11 cellular contexts compared by ENCODE assay signal in genomic region chr6:11609324-11610071, GRCh38.
DNase-seq lines count a peak whose midpoint lies in the region; ATAC-seq and TF ChIP-seq lines count a peak whose summit lies in the region.
"Had no signal": no experiment of that assay in that cellular context is flagged by ENCODE, and none has a peak within 500 bp of the region (broad histone marks: within the 10 kb centered on the region; RNA-seq: fewer than 3 reads in every experiment).

No MANE protein-coding gene starts in this region.

- H3K27me3 ChIP-seq in gastroesophageal sphincter: no peaks in the 10 kb centered on the region
- H3K27me3 ChIP-seq: dorsolateral prefrontal cortex had no signal

- peak overlapping the region; percentile 93 for H3K27ac Mint-ChIP-seq in osteocyte (ENCODE audit: unreplicated experiment)

- H3K9me3 Mint-ChIP-seq in osteocyte (ENCODE audit: unreplicated experiment): no peaks in the 10 kb centered on the region

- 53 to 70% methylated on average over 7 to 10 of the region's 18 CpGs for WGBS in gastroesophageal sphincter (ENCODE audit: low coverage in 1 of 2), 2 donors

- H3K9me3 ChIP-seq in gastroesophageal sphincter: no peaks in the 10 kb centered on the region

- DNase-seq in C1 segment of cervical spinal cord (lab: John Stamatoyannopoulos, UW): peak in 9 of 14 donors; percentile 2 to 70 (median 17)
- peak; percentile 89 for DNase-seq in osteocyte (ENCODE audit: extremely low spot score, unreplicated experiment)
- DNase-seq in GM19238 (ENCODE audit: insufficient read length, low spot score): no peak
- DNase-seq in NCI-H1048 (lab: John Stamatoyannopoulos, UW): no peak
- no peak for DNase-seq in middle frontal gyrus (ENCODE audit: extremely low spot score, low spot score)
- DNase-seq: activated CD4-positive, CD25-positive, alpha-beta regulatory T cell treated with anti-CD3 and anti-CD28 coated beads, Interleukin-2, amount 50 U/mL, for 72 hours; NCI-H2081 treated with DMSO at 0.1 percent for 48 hours had no signal

- no peak for TF ChIP-seq POLR2A in gastroesophageal sphincter (IDR thresholded peaks at IDR 0.05)

- no peak for TF ChIP-seq EP300 in gastroesophageal sphincter (IDR thresholded peaks at IDR 0.05)

- peak overlapping the region in 2 of 4 donors; percentile 41 to 64 for H3K27ac ChIP-seq in gastroesophageal sphincter

- peak; percentile 75 for ATAC-seq in SK-N-SH treated with all-trans-retinoic acid at 6 μM for 48 hours
- ATAC-seq in gastroesophageal sphincter: peak; percentile 67
- ATAC-seq in HG02852 (IDR thresholded peaks at IDR 0.05; ENCODE audit: unreplicated experiment): no peak

- no peaks in the 10 kb centered on the region for H3K36me3 ChIP-seq in gastroesophageal sphincter

- H3K36me3 Mint-ChIP-seq in osteocyte (ENCODE audit: unreplicated experiment): no peaks in the 10 kb centered on the region

- H3K4me3 Mint-ChIP-seq in osteocyte (ENCODE audit: unreplicated experiment): peak overlapping the region; percentile 53

- H3K4me1 ChIP-seq in gastroesophageal sphincter: peaks cover 11 to 42% (median 16%) of the 10 kb centered on the region in 3 donors

- H3K27me3 Mint-ChIP-seq in osteocyte (ENCODE audit: unreplicated experiment): no peaks in the 10 kb centered on the region

- H3K4me3 ChIP-seq in gastroesophageal sphincter: no peak overlapping the region
- H3K4me3 ChIP-seq: dorsolateral prefrontal cortex had no signal

- H3K4me1 Mint-ChIP-seq in osteocyte (ENCODE audit: unreplicated experiment): peaks cover 76% of the 10 kb centered on the region

- TF ChIP-seq CTCF in gastroesophageal sphincter (IDR thresholded peaks at IDR 0.05): no peak
- TF ChIP-seq CTCF in osteocyte (IDR thresholded peaks at IDR 0.05): no peak

TF ChIP-seq in SK-N-SH treated with all-trans-retinoic acid at 6 μM for 48 hours, 23 proteins besides CTCF, POLR2A, EP300 and RAD21:
- no peak for TF ChIP-seq ZNF8 (CRISPR knock-in tag; IDR thresholded peaks at IDR 0.05)
- no peak for TF ChIP-seq ZNF565 (CRISPR knock-in tag; conservative IDR thresholded peaks at IDR 0.05; ENCODE audit: low read depth)
- TF ChIP-seq, protein P1, sequence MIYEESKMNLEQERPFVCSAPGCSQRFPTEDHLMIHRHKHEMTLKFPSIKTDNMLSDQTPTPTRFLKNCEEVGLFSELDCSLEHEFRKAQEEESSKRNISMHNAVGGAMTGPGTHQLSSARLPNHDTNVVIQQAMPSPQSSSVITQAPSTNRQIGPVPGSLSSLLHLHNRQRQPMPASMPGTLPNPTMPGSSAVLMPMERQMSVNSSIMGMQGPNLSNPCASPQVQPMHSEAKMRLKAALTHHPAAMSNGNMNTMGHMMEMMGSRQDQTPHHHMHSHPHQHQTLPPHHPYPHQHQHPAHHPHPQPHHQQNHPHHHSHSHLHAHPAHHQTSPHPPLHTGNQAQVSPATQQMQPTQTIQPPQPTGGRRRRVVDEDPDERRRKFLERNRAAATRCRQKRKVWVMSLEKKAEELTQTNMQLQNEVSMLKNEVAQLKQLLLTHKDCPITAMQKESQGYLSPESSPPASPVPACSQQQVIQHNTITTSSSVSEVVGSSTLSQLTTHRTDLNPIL (CRISPR knock-in tag; IDR thresholded peaks at IDR 0.05; ENCODE audit: low read depth): no peak
- TF ChIP-seq ARNTL (CRISPR knock-in tag; IDR thresholded peaks at IDR 0.05; ENCODE audit: borderline replicate concordance, low read depth): no peak
- TF ChIP-seq ZFP3 (CRISPR knock-in tag; IDR thresholded peaks at IDR 0.05): no peak

Comparison
In these comparisons a context has a peak if more than half of its experiments do, and no peak if none do; other contexts are left out.
1. DNase-seq: peak in C1 segment of cervical spinal cord (9 of 14) and osteocyte (single experiment); none in GM19238 (single experiment), NCI-H1048 (single experiment) and middle frontal gyrus (single experiment).